11 cellular contexts compared by ENCODE assay signal in the genomic region with DNA sequence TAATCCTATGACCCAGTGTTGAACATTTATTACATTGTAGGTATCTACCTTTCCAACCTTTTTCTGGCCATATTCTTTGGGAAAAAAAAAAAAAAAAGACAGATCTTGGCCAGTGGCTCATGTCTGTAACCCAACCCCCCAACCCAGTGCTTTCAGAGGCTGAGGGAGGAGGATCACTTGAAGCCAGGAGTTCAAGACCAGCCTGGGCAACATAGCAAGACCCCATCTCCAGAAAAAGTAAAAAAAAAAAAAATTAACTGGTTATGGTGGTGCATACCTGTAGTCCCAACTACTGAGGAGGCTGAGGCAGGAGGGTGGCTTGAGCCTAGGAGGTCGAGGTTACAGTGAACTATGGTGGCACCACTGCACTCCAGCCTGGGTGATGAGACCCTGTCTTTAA.
"Had no signal": no experiment of that assay in that cellular context is flagged by ENCODE, and none has a peak within 500 bp of the region (broad histone marks: within the 10 kb centered on the region; RNA-seq: fewer than 3 reads in every experiment).

No MANE protein-coding gene starts in this region.

- H3K27ac Mint-ChIP-seq: GM23338, HFFc6 had no signal

- H3K9ac ChIP-seq: GM23248 had no signal

- H3K4me1 Mint-ChIP-seq: GM23338 had no signal

- H3K4me3 ChIP-seq: GM23248, GM23338, HAP-1 had no signal

- H3K27ac ChIP-seq: GM23248 had no signal

- H3K4me2 ChIP-seq: GM23338 had no signal

- H3K4me3 Mint-ChIP-seq: GM23338, H9, HFFc6 had no signal

- H2AFZ ChIP-seq: GM23248, GM23338 had no signal

- H3K4me1 ChIP-seq: HAP-1 had no signal

- FAIRE-seq: H1, H54 had no signal

- H3K9me3 ChIP-seq: HAP-1 had no signal

- ATAC-seq: GM23338, HCT116 had no signal

- DNase-seq: GM23248, GOT3, H7, H9, HCEC 1CT, HFFc6 had no signal
